In the genomic region with DNA sequence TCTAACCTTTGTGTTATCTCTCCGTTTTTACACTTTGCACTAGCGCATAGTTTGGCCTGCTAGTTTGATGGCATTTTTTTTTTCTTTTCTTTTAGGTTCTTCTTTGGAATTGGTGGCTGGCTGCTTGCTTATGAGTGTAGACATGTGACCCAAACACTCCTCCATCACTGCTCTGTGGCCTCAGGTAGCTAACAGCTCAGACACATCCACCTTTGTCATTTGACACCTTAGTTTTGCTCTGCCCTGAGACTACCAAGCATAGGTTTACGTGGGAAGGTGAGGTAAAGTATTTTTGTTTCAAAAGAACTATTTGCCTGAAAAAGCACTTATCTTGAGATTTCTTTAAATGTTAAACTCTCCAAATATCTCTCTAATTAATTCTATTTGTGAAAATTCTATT, we compare ENCODE assay signal across 2 cellular contexts.
TF ChIP-seq lines count a peak whose summit lies in the region.

No MANE protein-coding gene starts in this region.

TF ChIP-seq in GM23338, 12 proteins besides CTCF, POLR2A, EP300 and RAD21:
- TF ChIP-seq REST (IDR thresholded peaks at IDR 0.05; ENCODE audit: unreplicated experiment) = no peak

TF ChIP-seq in H1, 55 proteins besides CTCF, POLR2A, EP300 and RAD21 (continued from another document):
- TF ChIP-seq, protein P1, sequence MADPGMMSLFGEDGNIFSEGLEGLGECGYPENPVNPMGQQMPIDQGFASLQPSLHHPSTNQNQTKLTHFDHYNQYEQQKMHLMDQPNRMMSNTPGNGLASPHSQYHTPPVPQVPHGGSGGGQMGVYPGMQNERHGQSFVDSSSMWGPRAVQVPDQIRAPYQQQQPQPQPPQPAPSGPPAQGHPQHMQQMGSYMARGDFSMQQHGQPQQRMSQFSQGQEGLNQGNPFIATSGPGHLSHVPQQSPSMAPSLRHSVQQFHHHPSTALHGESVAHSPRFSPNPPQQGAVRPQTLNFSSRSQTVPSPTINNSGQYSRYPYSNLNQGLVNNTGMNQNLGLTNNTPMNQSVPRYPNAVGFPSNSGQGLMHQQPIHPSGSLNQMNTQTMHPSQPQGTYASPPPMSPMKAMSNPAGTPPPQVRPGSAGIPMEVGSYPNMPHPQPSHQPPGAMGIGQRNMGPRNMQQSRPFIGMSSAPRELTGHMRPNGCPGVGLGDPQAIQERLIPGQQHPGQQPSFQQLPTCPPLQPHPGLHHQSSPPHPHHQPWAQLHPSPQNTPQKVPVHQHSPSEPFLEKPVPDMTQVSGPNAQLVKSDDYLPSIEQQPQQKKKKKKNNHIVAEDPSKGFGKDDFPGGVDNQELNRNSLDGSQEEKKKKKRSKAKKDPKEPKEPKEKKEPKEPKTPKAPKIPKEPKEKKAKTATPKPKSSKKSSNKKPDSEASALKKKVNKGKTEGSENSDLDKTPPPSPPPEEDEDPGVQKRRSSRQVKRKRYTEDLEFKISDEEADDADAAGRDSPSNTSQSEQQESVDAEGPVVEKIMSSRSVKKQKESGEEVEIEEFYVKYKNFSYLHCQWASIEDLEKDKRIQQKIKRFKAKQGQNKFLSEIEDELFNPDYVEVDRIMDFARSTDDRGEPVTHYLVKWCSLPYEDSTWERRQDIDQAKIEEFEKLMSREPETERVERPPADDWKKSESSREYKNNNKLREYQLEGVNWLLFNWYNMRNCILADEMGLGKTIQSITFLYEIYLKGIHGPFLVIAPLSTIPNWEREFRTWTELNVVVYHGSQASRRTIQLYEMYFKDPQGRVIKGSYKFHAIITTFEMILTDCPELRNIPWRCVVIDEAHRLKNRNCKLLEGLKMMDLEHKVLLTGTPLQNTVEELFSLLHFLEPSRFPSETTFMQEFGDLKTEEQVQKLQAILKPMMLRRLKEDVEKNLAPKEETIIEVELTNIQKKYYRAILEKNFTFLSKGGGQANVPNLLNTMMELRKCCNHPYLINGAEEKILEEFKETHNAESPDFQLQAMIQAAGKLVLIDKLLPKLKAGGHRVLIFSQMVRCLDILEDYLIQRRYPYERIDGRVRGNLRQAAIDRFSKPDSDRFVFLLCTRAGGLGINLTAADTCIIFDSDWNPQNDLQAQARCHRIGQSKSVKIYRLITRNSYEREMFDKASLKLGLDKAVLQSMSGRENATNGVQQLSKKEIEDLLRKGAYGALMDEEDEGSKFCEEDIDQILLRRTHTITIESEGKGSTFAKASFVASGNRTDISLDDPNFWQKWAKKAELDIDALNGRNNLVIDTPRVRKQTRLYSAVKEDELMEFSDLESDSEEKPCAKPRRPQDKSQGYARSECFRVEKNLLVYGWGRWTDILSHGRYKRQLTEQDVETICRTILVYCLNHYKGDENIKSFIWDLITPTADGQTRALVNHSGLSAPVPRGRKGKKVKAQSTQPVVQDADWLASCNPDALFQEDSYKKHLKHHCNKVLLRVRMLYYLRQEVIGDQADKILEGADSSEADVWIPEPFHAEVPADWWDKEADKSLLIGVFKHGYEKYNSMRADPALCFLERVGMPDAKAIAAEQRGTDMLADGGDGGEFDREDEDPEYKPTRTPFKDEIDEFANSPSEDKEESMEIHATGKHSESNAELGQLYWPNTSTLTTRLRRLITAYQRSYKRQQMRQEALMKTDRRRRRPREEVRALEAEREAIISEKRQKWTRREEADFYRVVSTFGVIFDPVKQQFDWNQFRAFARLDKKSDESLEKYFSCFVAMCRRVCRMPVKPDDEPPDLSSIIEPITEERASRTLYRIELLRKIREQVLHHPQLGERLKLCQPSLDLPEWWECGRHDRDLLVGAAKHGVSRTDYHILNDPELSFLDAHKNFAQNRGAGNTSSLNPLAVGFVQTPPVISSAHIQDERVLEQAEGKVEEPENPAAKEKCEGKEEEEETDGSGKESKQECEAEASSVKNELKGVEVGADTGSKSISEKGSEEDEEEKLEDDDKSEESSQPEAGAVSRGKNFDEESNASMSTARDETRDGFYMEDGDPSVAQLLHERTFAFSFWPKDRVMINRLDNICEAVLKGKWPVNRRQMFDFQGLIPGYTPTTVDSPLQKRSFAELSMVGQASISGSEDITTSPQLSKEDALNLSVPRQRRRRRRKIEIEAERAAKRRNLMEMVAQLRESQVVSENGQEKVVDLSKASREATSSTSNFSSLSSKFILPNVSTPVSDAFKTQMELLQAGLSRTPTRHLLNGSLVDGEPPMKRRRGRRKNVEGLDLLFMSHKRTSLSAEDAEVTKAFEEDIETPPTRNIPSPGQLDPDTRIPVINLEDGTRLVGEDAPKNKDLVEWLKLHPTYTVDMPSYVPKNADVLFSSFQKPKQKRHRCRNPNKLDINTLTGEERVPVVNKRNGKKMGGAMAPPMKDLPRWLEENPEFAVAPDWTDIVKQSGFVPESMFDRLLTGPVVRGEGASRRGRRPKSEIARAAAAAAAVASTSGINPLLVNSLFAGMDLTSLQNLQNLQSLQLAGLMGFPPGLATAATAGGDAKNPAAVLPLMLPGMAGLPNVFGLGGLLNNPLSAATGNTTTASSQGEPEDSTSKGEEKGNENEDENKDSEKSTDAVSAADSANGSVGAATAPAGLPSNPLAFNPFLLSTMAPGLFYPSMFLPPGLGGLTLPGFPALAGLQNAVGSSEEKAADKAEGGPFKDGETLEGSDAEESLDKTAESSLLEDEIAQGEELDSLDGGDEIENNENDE (IDR thresholded peaks at IDR 0.05; ENCODE audit: insufficient replicate concordance, low read length) = no peak
- TF ChIP-seq NRF1 (IDR thresholded peaks at IDR 0.05; ENCODE audit: low read depth, low read length) = no peak
- no peak for TF ChIP-seq SIX5 (IDR thresholded peaks at IDR 0.05; ENCODE audit: low read depth, low read length)
- TF ChIP-seq HDAC6 (IDR thresholded peaks at IDR 0.05; ENCODE audit: low read depth, low read length) = no peak
- TF ChIP-seq BCL11A (IDR thresholded peaks at IDR 0.05; ENCODE audit: low read depth in 2 of 2, low read length in 2 of 2) = no peak
- no peak for TF ChIP-seq SP4 (IDR thresholded peaks at IDR 0.05; ENCODE audit: low read length)
- TF ChIP-seq POU5F1 (IDR thresholded peaks at IDR 0.05; ENCODE audit: low read depth, low read length) = no peak
- TF ChIP-seq RBBP5 (IDR thresholded peaks at IDR 0.05; ENCODE audit: borderline replicate concordance, low read depth, low read length) = no peak
- TF ChIP-seq KDM4A (IDR thresholded peaks at IDR 0.05; ENCODE audit: low read depth, low read length, severe bottlenecking) = no peak
- TF ChIP-seq, protein P2, sequence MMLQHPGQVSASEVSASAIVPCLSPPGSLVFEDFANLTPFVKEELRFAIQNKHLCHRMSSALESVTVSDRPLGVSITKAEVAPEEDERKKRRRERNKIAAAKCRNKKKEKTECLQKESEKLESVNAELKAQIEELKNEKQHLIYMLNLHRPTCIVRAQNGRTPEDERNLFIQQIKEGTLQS (IDR thresholded peaks at IDR 0.05; ENCODE audit: insufficient read depth, low read depth, low read length) = no peak
- no peak for TF ChIP-seq SUZ12 (IDR thresholded peaks at IDR 0.05; ENCODE audit: low read length)
- TF ChIP-seq MAFK (IDR thresholded peaks at IDR 0.05; ENCODE audit: low read depth, low read length) = no peak
- no peak for TF ChIP-seq SP2 (IDR thresholded peaks at IDR 0.05; ENCODE audit: low read length)
- no peak for TF ChIP-seq BRCA1 (IDR thresholded peaks at IDR 0.05; ENCODE audit: low read depth, low read length)
- no peak for TF ChIP-seq CTBP2 (IDR thresholded peaks at IDR 0.05; ENCODE audit: borderline replicate concordance, insufficient read depth, insufficient read length, low read length)
